ENCODE assay signal across 19 cellular contexts in the genomic region with DNA sequence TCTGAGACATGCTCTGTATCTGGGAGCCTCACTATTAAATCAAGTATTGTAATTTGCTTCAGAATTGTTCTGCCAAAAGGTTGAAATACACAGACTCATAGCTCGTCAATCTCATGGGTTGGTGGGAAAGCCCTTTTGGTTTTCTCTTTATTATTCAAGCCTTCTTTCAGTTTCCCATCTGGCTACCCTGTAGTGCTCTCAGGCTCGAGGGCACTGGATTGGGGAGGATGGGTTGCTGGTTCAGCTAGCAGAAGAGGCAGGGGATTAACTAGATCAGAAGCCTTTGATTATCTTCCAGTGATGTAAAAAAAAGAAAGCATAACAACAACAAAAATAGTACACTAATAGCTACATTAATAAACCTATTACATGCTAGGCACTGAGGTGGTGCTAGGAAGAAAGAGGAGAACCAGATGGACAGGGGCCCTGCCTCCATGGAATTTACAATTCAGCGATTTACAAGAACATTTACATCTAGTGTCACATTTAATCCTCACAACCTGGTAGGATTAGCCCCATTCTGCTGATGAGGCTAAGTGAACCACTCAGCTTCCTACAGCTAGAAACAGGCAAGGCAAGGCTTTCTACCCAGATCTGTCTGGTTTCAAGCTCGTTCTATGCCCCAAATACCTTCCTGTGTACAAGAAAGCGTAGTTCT.
DNase-seq lines count a peak whose midpoint lies in the region; ATAC-seq, FAIRE-seq and TF ChIP-seq lines count a peak whose summit lies in the region.
"Had no signal": no experiment of that assay in that cellular context is flagged by ENCODE, and none has a peak within 500 bp of the region (broad histone marks: within the 10 kb centered on the region; RNA-seq: fewer than 3 reads in every experiment).

No MANE protein-coding gene starts in this region.

- H2BK12ac ChIP-seq in H1 (ENCODE audit: low read depth, low read length): no peak overlapping the region

- H3K36me3 ChIP-seq in H1 (ENCODE audit: control insufficient read depth in 2 of 4, insufficient read depth in 4 of 4, low read length in 3 of 4): no peaks in the 10 kb centered on the region
- H3K36me3 ChIP-seq: BLaER1 had no signal

- no peak overlapping the region for H3K27ac Mint-ChIP-seq in effector memory CD8-positive, alpha-beta T cell
- H3K27ac Mint-ChIP-seq: CD8-positive, alpha-beta memory T cell; HFFc6 had no signal

- no peak overlapping the region for H3K4me3 ChIP-seq in H1 (ENCODE audit: extremely low read depth in 1 of 4, insufficient read depth in 2 of 4, low read depth in 3 of 4, low read length in 4 of 4)
- H3K4me3 ChIP-seq: BLaER1 had no signal

- H3K9me3 Mint-ChIP-seq in effector memory CD8-positive, alpha-beta T cell: no peaks in the 10 kb centered on the region

- H3K4me2 ChIP-seq in H1 (ENCODE audit: insufficient read depth in 1 of 2, low read depth in 2 of 2, low read length in 2 of 2): no peak overlapping the region
- H3K4me2 ChIP-seq: BLaER1 had no signal

- no peak overlapping the region for H4K91ac ChIP-seq in H1 (replicated peaks; ENCODE audit: insufficient read length, low read length)

- H3K9ac ChIP-seq in H1 (replicated peaks in 1 of 4; ENCODE audit: extremely low read depth in 1 of 4, low read depth in 3 of 4, low read length in 3 of 4): no peak overlapping the region
- H3K9ac ChIP-seq: BLaER1 had no signal

- H3K23me2 ChIP-seq in H1 (ENCODE audit: low read depth, low read length): no peaks in the 10 kb centered on the region

- no peaks in the 10 kb centered on the region for H3K79me1 ChIP-seq in H1 (ENCODE audit: low read depth, low read length)

- H3K27ac ChIP-seq in H1 (ENCODE audit: low read depth, low read length): no peak overlapping the region
- H3K27ac ChIP-seq: BLaER1 had no signal

- no peak overlapping the region for H4K8ac ChIP-seq in H1 (ENCODE audit: extremely low read depth, insufficient read depth, low read length)

- no peaks in the 10 kb centered on the region for H3K27me3 ChIP-seq in H1 (replicated peaks in 1 of 4; ENCODE audit: control insufficient read depth in 3 of 4, extremely low read depth in 1 of 4, insufficient read depth in 3 of 4, low read length in 3 of 4)
- H3K27me3 ChIP-seq: BLaER1 had no signal

- no peak overlapping the region for H3K4ac ChIP-seq in H1 (replicated peaks; ENCODE audit: insufficient read length, low read depth, low read length)

- FAIRE-seq in H1 (lab: Jason Lieb, UNC) (peak; percentile 60), GM12891 (lab: Jason Lieb, UNC) (no peak)
- FAIRE-seq: G401.6, GM12892 had no signal

- 84% methylated on average over 5 of the region's 5 CpGs; no CpG with 5 or more reads in 1 of the 2 experiments for WGBS in H1 (ENCODE audit: extremely low coverage in 1 of 2, insufficient coverage in 1 of 2, insufficient read length in 1 of 2, insufficient replicate concordance in 2 of 2, low coverage in 1 of 2, low lambda C conversion rate in 2 of 2, missing lambda C conversion rate in 1 of 2), 2 experiments

- H3K79me2 ChIP-seq in H1 (ENCODE audit: control insufficient read depth in 1 of 2, insufficient read depth in 2 of 2, low read length in 2 of 2): no peaks in the 10 kb centered on the region; a peak in 1 of 4 replicates

- H3K14ac ChIP-seq in H1 (ENCODE audit: insufficient read length): no peak overlapping the region

- H2AK5ac ChIP-seq in H1 (ENCODE audit: low read depth, low read length): no peak overlapping the region

- no peaks in the 10 kb centered on the region for H3K4me1 Mint-ChIP-seq in effector memory CD8-positive, alpha-beta T cell (ENCODE audit: low read depth in 2 of 2)
- H3K4me1 Mint-ChIP-seq: CD8-positive, alpha-beta memory T cell had no signal

- H2BK120ac ChIP-seq in H1 (replicated peaks; ENCODE audit: low read depth, low read length): no peak overlapping the region

- POLR2A ChIA-PET in H1 (lab: Charles Lee; ENCODE audit: partially characterized antibody): no interaction called here

- H2AFZ ChIP-seq in H1 (ENCODE audit: low read length): no peak overlapping the region

- TF ChIP-seq POLR2A in H1 (IDR thresholded peaks at IDR 0.05; ENCODE audit: control extremely low read depth in 1 of 2, low read depth in 2 of 2, low read length in 2 of 2) (no peak), GM12891 (IDR thresholded peaks at IDR 0.05; ENCODE audit: low read depth, low read length) (no peak)

- no peak overlapping the region for H3K18ac ChIP-seq in H1 (ENCODE audit: extremely low read depth, low read length)

- no peak overlapping the region for H2BK5ac ChIP-seq in H1 (ENCODE audit: low read depth, low read length)

- TF ChIP-seq CTCF in H1 (IDR thresholded peaks at IDR 0.05; ENCODE audit: control extremely low read depth in 1 of 3, insufficient read depth in 1 of 3, low read depth in 1 of 3, low read length in 3 of 3): no peak

- H3K4me1 ChIP-seq in H1 (replicated peaks in 1 of 4; ENCODE audit: control insufficient read depth in 3 of 4, insufficient read depth in 4 of 4, low read length in 3 of 4): peaks cover 0 to 13% (median 6%) of the 10 kb centered on the region in 4 experiments; a peak in 4 of 7 replicates
- H3K4me1 ChIP-seq: BLaER1, Caco-2 had no signal

- no peaks in the 10 kb centered on the region for H3K36me3 Mint-ChIP-seq in effector memory CD8-positive, alpha-beta T cell (ENCODE audit: insufficient read depth)
- H3K36me3 Mint-ChIP-seq: CD8-positive, alpha-beta memory T cell had no signal

- no peak overlapping the region for H3K56ac ChIP-seq in H1 (replicated peaks; ENCODE audit: insufficient read length, low read depth, low read length)

- TF ChIP-seq EP300 in H1 (IDR thresholded peaks at IDR 0.05; ENCODE audit: borderline replicate concordance in 1 of 2, low read depth in 2 of 2, low read length in 2 of 2): no peak

- no peak overlapping the region for H2BK15ac ChIP-seq in H1 (ENCODE audit: low read length)

- H3K23ac ChIP-seq in H1 (ENCODE audit: insufficient read length): no peak overlapping the region

- ATAC-seq in effector memory CD8-positive, alpha-beta T cell (replicated peaks): no peak

- peaks cover 9 to 11% of the 10 kb centered on the region in 2 donors for H3K27me3 Mint-ChIP-seq in effector memory CD8-positive, alpha-beta T cell

- DNase-seq in NCI-H2171 treated with DMSO at 0.1 percent for 48 hours (lab: John Stamatoyannopoulos, UW) (peak; percentile 23), NCI-H2171 (lab: John Stamatoyannopoulos, UW) (no peak), NCI-H82 treated with DMSO at 0.1 percent for 48 hours (lab: John Stamatoyannopoulos, UW; ENCODE audit: unreplicated experiment) (peak; percentile 96), H1 (ENCODE audit: low read depth in 1 of 2, low spot score in 2 of 2) (no peak), NCI-H2081 (lab: John Stamatoyannopoulos, UW) (no peak), GM12891 (ENCODE audit: insufficient read length, low spot score) (no peak)
- DNase-seq in effector memory CD8-positive, alpha-beta T cell: no peak
- DNase-seq: 8988T; AML-193; Caco-2; CD8-positive, alpha-beta memory T cell; DMS153; DMS79 treated with DMSO at 0.1 percent for 48 hours; EL; HCEC 1CT; HFFc6 had no signal

- no peak overlapping the region for H2BK20ac ChIP-seq in H1 (ENCODE audit: low read length)

- H4K20me1 ChIP-seq in H1 (replicated peaks in 1 of 2; ENCODE audit: control insufficient read depth in 1 of 2, insufficient read depth in 2 of 2, low read length in 2 of 2): no peaks in the 10 kb centered on the region
- H4K20me1 ChIP-seq: BLaER1 had no signal

- TF ChIP-seq RAD21 in H1 (IDR thresholded peaks at IDR 0.05 in 1 of 2, conservative IDR thresholded peaks at IDR 0.05 in 1 of 2; ENCODE audit: low read depth in 2 of 2, low read length in 2 of 2): no peak

- no peak overlapping the region for H3K4me3 Mint-ChIP-seq in effector memory CD8-positive, alpha-beta T cell
- H3K4me3 Mint-ChIP-seq: CD8-positive, alpha-beta memory T cell; HFFc6 had no signal

- no peak overlapping the region for H4K5ac ChIP-seq in H1 (ENCODE audit: insufficient read length, low read depth, low read length)

- H3K9me3 ChIP-seq in H1 (ENCODE audit: insufficient read depth in 2 of 2, low read depth in 1 of 2, low read length in 1 of 2): no peaks in the 10 kb centered on the region
- H3K9me3 ChIP-seq: BLaER1, Caco-2 had no signal

- CTCF ChIA-PET in H1 (lab: Charles Lee; ENCODE audit: partially characterized antibody): interaction anchor here (0.6 to 3.1 kb wide), 12 partner anchors 13 to 1385 kb away, joined by 3 to 8 read pairs (median 3); no protein-coding TSS in a partner anchor

TF ChIP-seq in GM12891, 5 proteins besides CTCF, POLR2A, EP300 and RAD21:
- TF ChIP-seq PAX5 (IDR thresholded peaks at IDR 0.05; ENCODE audit: insufficient read depth, low read length, severe bottlenecking) (no peak), TAF1 (IDR thresholded peaks at IDR 0.05; ENCODE audit: low read depth, low read length) (no peak), SPI1 (IDR thresholded peaks at IDR 0.05; ENCODE audit: low read depth, low read length) (no peak), POLR2AphosphoS5 (IDR thresholded peaks at IDR 0.05; ENCODE audit: low read depth, low read length) (no peak), POU2F2 (IDR thresholded peaks at IDR 0.05; ENCODE audit: low read depth, low read length) (no peak)

Comparison
In these comparisons a context has a peak if more than half of its experiments do, and no peak if none do; other contexts are left out.
1. DNase-seq: peak in NCI-H2171 treated with DMSO at 0.1 percent for 48 hours (single experiment) and NCI-H82 treated with DMSO at 0.1 percent for 48 hours (single experiment); none in NCI-H2171 (single experiment), H1 (0 of 2), NCI-H2081 (0 of 2), GM12891 (single experiment) and effector memory CD8-positive, alpha-beta T cell (0 of 3).